ENCODE assay signal across 8 cellular contexts in genomic region chr6:42017021-42017643, GRCh38. TPM values are rescaled to one million over a fixed set of nuclear protein-coding genes. Genes with fewer than 3 reads are reported as not detected.
DNase-seq lines count a peak whose midpoint lies in the region; ATAC-seq and TF ChIP-seq lines count a peak whose summit lies in the region.

No MANE protein-coding gene starts in this region.

- no peak overlapping the region for H3K9ac ChIP-seq in fibroblast of lung (ENCODE audit: insufficient read depth, low read length)

- no peak overlapping the region for H2AFZ ChIP-seq in fibroblast of lung (ENCODE audit: low read length)

- H3K27me3 Mint-ChIP-seq in activated T-cell treated with anti-CD3 and anti-CD28 coated beads, Interleukin-2, amount 50 U/mL, for 4 hours (ENCODE audit: low read depth), result no peaks in the 10 kb centered on the region

- H3K27me3 ChIP-seq in fibroblast of lung (ENCODE audit: control insufficient read depth, insufficient read depth, low read length) (no peaks in the 10 kb centered on the region), thymus (ENCODE audit: control insufficient read depth, insufficient read depth) (no peaks in the 10 kb centered on the region)

- H3K4me3 ChIP-seq in fibroblast of lung (replicated peaks in 1 of 4; ENCODE audit: control extremely low read depth in 1 of 4, insufficient read depth in 1 of 4, low read depth in 3 of 4, low read length in 4 of 4) (no peak overlapping the region), thymus (ENCODE audit: low read length) (no peak overlapping the region)

- H3K79me2 ChIP-seq in fibroblast of lung (ENCODE audit: control insufficient read depth, insufficient read depth, low read length), result no peaks in the 10 kb centered on the region

- DNase-seq in activated T-cell treated with anti-CD3 and anti-CD28 coated beads, Interleukin-2, amount 50 U/mL, for 4 hours, result peak; percentile 19
- DNase-seq in activated T-cell treated with anti-CD3 and anti-CD28 coated beads for 4 hours, result no peak
- DNase-seq in SK-MEL-5 (ENCODE audit: low read depth, low spot score), result peak; percentile 54
- DNase-seq in fibroblast of lung (ENCODE audit: low read depth in 2 of 2), result peak; percentile 84 to 85
- no peak for DNase-seq in KG1 (lab: John Stamatoyannopoulos, UW)
- no peak for DNase-seq in NCI-H1417 (lab: John Stamatoyannopoulos, UW)

- 15% methylated on average over 4 of the region's 4 CpGs for WGBS in thymus

- peaks cover 67% of the 10 kb centered on the region for H3K4me1 Mint-ChIP-seq in activated T-cell treated with anti-CD3 and anti-CD28 coated beads, Interleukin-2, amount 50 U/mL, for 4 hours (ENCODE audit: low read depth)

- in situ Hi-C loops in SK-MEL-5 (cut with HindIII; ENCODE audit: low pct_unique_long_range_greater_than_20kb, low sequenced_read_pairs), result no loop called here

- peak; percentile 71 to 72 for ATAC-seq in activated T-cell treated with anti-CD3 and anti-CD28 coated beads, Interleukin-2, amount 50 U/mL, for 4 hours
- ATAC-seq in HG03045 (IDR thresholded peaks at IDR 0.05; ENCODE audit: unreplicated experiment), result no peak

- no peak for TF ChIP-seq CTCF in fibroblast of lung (conservative IDR thresholded peaks at IDR 0.05 in 1 of 2, IDR thresholded peaks at IDR 0.05 in 1 of 2; ENCODE audit: low read depth in 1 of 2, low read length in 2 of 2)

- H3K4me1 ChIP-seq in fibroblast of lung (ENCODE audit: control insufficient read depth, extremely low read depth, insufficient read depth, low read length), result peaks cover 4% of the 10 kb centered on the region
- peaks cover 54% of the 10 kb centered on the region for H3K4me1 ChIP-seq in thymus (ENCODE audit: control insufficient read depth, insufficient read depth, low read length)

- no peaks in the 10 kb centered on the region for H3K9me3 Mint-ChIP-seq in activated T-cell treated with anti-CD3 and anti-CD28 coated beads, Interleukin-2, amount 50 U/mL, for 4 hours

- H3K4me2 ChIP-seq in fibroblast of lung (ENCODE audit: extremely low read depth, insufficient read depth, low read length), result peak overlapping the region; percentile 59

- no peaks in the 10 kb centered on the region for H3K9me3 ChIP-seq in fibroblast of lung (ENCODE audit: control insufficient read depth, insufficient read depth, low read depth, low read length)
- no peaks in the 10 kb centered on the region for H3K9me3 ChIP-seq in thymus (ENCODE audit: control insufficient read depth)

- H3K27ac ChIP-seq in fibroblast of lung (ENCODE audit: insufficient read depth, low read length) (no peak overlapping the region), thymus (ENCODE audit: low read depth) (peak overlapping the region; percentile 8)

- H3K36me3 ChIP-seq in fibroblast of lung (ENCODE audit: control insufficient read depth, insufficient read depth, low read length) (no peaks in the 10 kb centered on the region), thymus (ENCODE audit: control insufficient read depth, insufficient read depth) (peaks cover 17% of the 10 kb centered on the region)

- H3K4me3 Mint-ChIP-seq in activated T-cell treated with anti-CD3 and anti-CD28 coated beads, Interleukin-2, amount 50 U/mL, for 4 hours, result peak overlapping the region; percentile 7

- peaks cover 31% of the 10 kb centered on the region for H3K36me3 Mint-ChIP-seq in activated T-cell treated with anti-CD3 and anti-CD28 coated beads, Interleukin-2, amount 50 U/mL, for 4 hours (ENCODE audit: insufficient read depth)

- no peaks in the 10 kb centered on the region for H4K20me1 ChIP-seq in fibroblast of lung (ENCODE audit: control insufficient read depth, extremely low read depth, insufficient read depth, low read length)

RNA-seq across cellular contexts. Expression of gene TAF8, which starts 33.2 kb away (rescaled TPM):
- 10 to 100 TPM; 35.7 to 39.9 (median 38.2) TPM for total RNA-seq in activated T-cell treated with anti-CD3 and anti-CD28 coated beads, Interleukin-2, amount 50 U/mL, for 4 hours
- total RNA-seq in SK-MEL-5 (2014; rRNA removed; shearing (Covaris generic)), result 17.9 and 19.3 TPM in 2 replicates
- polyA plus RNA-seq in SK-MEL-5 (2015; cell fraction: cytosol; rRNA removed), result 21.7 and 24.5 TPM in 2 replicates
- 11.3 and 16.3 TPM in 2 replicates for polyA plus RNA-seq in SK-MEL-5 (2015; cell fraction: nucleus; rRNA removed)
- 12.6 and 13.9 TPM in 2 replicates for total RNA-seq in fibroblast of lung
- 14.0 and 17.4 TPM in 2 replicates for polyA plus RNA-seq in fibroblast of lung
- polyA plus RNA-seq in fibroblast of lung (2012), result 10.0 and 11.4 TPM in 2 replicates
- polyA minus RNA-seq in fibroblast of lung (ENCODE audit: low replicate concordance), result 24.3 and 29.6 TPM in 2 replicates
- 13.0 TPM for polyA plus RNA-seq in thymus

Comparison
In these comparisons a context has a peak if more than half of its experiments do, and no peak if none do; other contexts are left out.
1. DNase-seq: peak in activated T-cell treated with anti-CD3 and anti-CD28 coated beads, Interleukin-2, amount 50 U/mL, for 4 hours (single experiment), SK-MEL-5 (single experiment) and fibroblast of lung (2 of 2); none in activated T-cell treated with anti-CD3 and anti-CD28 coated beads for 4 hours (single experiment), KG1 (single experiment) and NCI-H1417 (0 of 3).